ENCODE assay signal across 18 cellular contexts in the genomic region with DNA sequence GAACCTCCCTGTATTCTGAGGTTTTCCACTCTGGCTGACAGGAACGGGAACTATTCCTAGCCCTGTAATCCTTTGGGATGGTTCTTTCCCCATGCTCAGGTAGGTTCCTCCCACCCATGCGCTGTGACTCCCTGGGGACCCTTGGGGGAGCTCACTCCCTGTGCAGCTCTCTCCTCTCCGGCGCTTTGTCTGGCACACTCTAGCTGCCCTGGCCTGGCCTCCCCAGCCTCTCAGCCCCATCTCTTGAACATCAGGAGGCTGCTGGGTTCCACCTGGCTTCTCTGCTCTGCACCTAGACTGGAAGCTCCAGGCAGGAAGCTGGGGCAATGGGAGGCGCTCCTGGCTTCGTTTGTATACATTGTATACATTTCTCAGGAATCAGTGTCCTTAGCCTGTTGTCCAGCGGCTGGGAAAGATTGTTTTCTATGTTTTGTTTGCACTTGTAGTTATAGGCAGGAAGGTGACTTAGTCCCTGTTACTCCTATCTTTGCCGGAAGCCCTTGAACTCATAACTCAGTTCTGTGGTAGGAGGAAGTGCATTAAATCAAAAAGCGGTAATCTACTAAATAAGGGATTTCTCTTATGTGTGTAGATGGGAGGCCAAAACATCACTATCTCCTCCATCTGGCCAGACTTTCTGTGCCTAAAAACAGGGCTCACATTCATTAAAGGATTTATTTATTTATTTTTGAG. TPM values are rescaled to one million over a fixed set of nuclear protein-coding genes. Genes with fewer than 3 reads are reported as not detected.
DNase-seq lines count a peak whose midpoint lies in the region; ATAC-seq and TF ChIP-seq lines count a peak whose summit lies in the region.
"Had no signal": no experiment of that assay in that cellular context is flagged by ENCODE, and none has a peak within 500 bp of the region (broad histone marks: within the 10 kb centered on the region; RNA-seq: fewer than 3 reads in every experiment).

No MANE protein-coding gene starts in this region.

- no peaks in the 10 kb centered on the region for H3K27me3 Mint-ChIP-seq in CD4-positive, CD25-positive, alpha-beta regulatory T cell
- H3K27me3 Mint-ChIP-seq in GM23338 (ENCODE audit: insufficient read depth, low read depth, poor library complexity) = peaks cover 7% of the 10 kb centered on the region
- H3K27me3 Mint-ChIP-seq: B cell had no signal

- H3K27me3 ChIP-seq in CD4-positive, CD25-positive, alpha-beta regulatory T cell (ENCODE audit: control insufficient read depth, insufficient read depth, low read length) = no peaks in the 10 kb centered on the region
- no peaks in the 10 kb centered on the region for H3K27me3 ChIP-seq in GM23338 (ENCODE audit: insufficient read depth)
- no peaks in the 10 kb centered on the region for H3K27me3 ChIP-seq in mesenchymal stem cell (ENCODE audit: control insufficient read depth in 1 of 2, insufficient read depth in 1 of 2, low read length in 2 of 2)
- no peaks in the 10 kb centered on the region for H3K27me3 ChIP-seq in BE2C
- H3K27me3 ChIP-seq: breast epithelium, pancreas, SJSA1 had no signal

- WGBS in mesenchymal stem cell = 80% methylated on average over 7 of the region's 9 CpGs

- H3K36me3 ChIP-seq in CD4-positive, CD25-positive, alpha-beta regulatory T cell (ENCODE audit: control insufficient read depth, insufficient read depth, low read length) = peaks cover 8% of the 10 kb centered on the region
- H3K36me3 ChIP-seq in GM23338 (ENCODE audit: insufficient read depth) = no peaks in the 10 kb centered on the region; the same call in 1 of the 2 replicates
- peaks cover 0 to 6% of the 10 kb centered on the region in 2 experiments for H3K36me3 ChIP-seq in mesenchymal stem cell (ENCODE audit: control insufficient read depth in 1 of 2, insufficient read depth in 2 of 2, low read depth in 1 of 2, low read length in 2 of 2)
- peaks cover 12% of the 10 kb centered on the region for H3K36me3 ChIP-seq in BE2C
- H3K36me3 ChIP-seq: breast epithelium, pancreas had no signal

- ATAC-seq in CD4-positive, CD25-positive, alpha-beta regulatory T cell (ENCODE audit: low read depth in 2 of 2) = peak; percentile 45 to 57
- no peak for ATAC-seq in GM23338
- no peak for ATAC-seq in activated naive CD4-positive, alpha-beta T cell treated with anti-CD3 and anti-CD28 coated beads, Interleukin-2, amount 50 U/mL, for 72 hours
- no peak for ATAC-seq in GM21515 (IDR thresholded peaks at IDR 0.05; ENCODE audit: unreplicated experiment)
- ATAC-seq: left cardiac atrium, pancreas had no signal

- H2BK12ac ChIP-seq in mesenchymal stem cell (ENCODE audit: low read length in 2 of 2) = no peak overlapping the region

- H3K27ac ChIP-seq in CD4-positive, CD25-positive, alpha-beta regulatory T cell (ENCODE audit: insufficient read depth, low read length, poor library complexity, severe bottlenecking) = no peak overlapping the region
- H3K27ac ChIP-seq in GM23338 (ENCODE audit: low read depth) (peak overlapping the region; percentile 26; the same call in 1 of the 2 replicates), mesenchymal stem cell (ENCODE audit: low read length, poor library complexity, severe bottlenecking) (no peak overlapping the region)
- H3K27ac ChIP-seq: pancreas, SJSA1 had no signal

- H3K9me2 ChIP-seq in GM23338 (ENCODE audit: insufficient read depth) = no peaks in the 10 kb centered on the region

- no peak overlapping the region for H3K9ac ChIP-seq in mesenchymal stem cell (ENCODE audit: low read length)

- peaks cover 41% of the 10 kb centered on the region for H3K4me1 ChIP-seq in CD4-positive, CD25-positive, alpha-beta regulatory T cell (ENCODE audit: control insufficient read depth, insufficient read depth, low read length, poor library complexity, severe bottlenecking)
- H3K4me1 ChIP-seq in GM23338 (ENCODE audit: insufficient read depth) (no peaks in the 10 kb centered on the region; the same call in 1 of the 2 replicates), mesenchymal stem cell (ENCODE audit: control insufficient read depth, insufficient read depth, low read depth, low read length) (peaks cover 9% of the 10 kb centered on the region), BE2C (peaks cover 27% of the 10 kb centered on the region)

- no peak overlapping the region for H3K18ac ChIP-seq in mesenchymal stem cell (ENCODE audit: low read depth in 1 of 2, low read length in 2 of 2)

- H2BK5ac ChIP-seq in mesenchymal stem cell (ENCODE audit: low read depth, low read length, poor library complexity, severe bottlenecking) = no peak overlapping the region

- peak overlapping the region; percentile 80 for H4K8ac ChIP-seq in mesenchymal stem cell (ENCODE audit: low read length)

- no peak overlapping the region for H2AFZ ChIP-seq in GM23338
- H2AFZ ChIP-seq in mesenchymal stem cell (ENCODE audit: low read depth, low read length) = no peak overlapping the region

- H4K20me1 ChIP-seq in GM23338 (replicated peaks; ENCODE audit: insufficient read depth) = peaks cover 6% of the 10 kb centered on the region

- no peak overlapping the region for H3K4ac ChIP-seq in mesenchymal stem cell (ENCODE audit: low read depth in 1 of 2, low read length in 2 of 2)

- TF ChIP-seq CTCF in GM23338 (conservative IDR thresholded peaks at IDR 0.05; ENCODE audit: low read depth in 2 of 2) = no peak; a peak in 1 of 4 replicates
- TF ChIP-seq CTCF in BE2C (IDR thresholded peaks at IDR 0.05; ENCODE audit: low read depth, low read length) = no peak

- peak overlapping the region in 3 of 4 donors; percentile 24 to 61 (median 49) for H3K4me3 Mint-ChIP-seq in CD4-positive, CD25-positive, alpha-beta regulatory T cell
- no peak overlapping the region for H3K4me3 Mint-ChIP-seq in GM23338
- H3K4me3 Mint-ChIP-seq: B cell had no signal

- peak overlapping the region; percentile 18 for H3K4me3 ChIP-seq in CD4-positive, CD25-positive, alpha-beta regulatory T cell (ENCODE audit: low read depth, low read length)
- no peak overlapping the region for H3K4me3 ChIP-seq in GM23338
- H3K4me3 ChIP-seq in mesenchymal stem cell (ENCODE audit: insufficient read depth in 1 of 2, low read depth in 1 of 2, low read length in 2 of 2) = no peak overlapping the region
- no peak overlapping the region for H3K4me3 ChIP-seq in BE2C (ENCODE audit: low read depth, low read length)
- H3K4me3 ChIP-seq: breast epithelium, pancreas, SJSA1 had no signal

- H3K23ac ChIP-seq in mesenchymal stem cell (ENCODE audit: low read length in 2 of 2) = peak overlapping the region in 1 of 2 experiments; percentile 23

- no peak overlapping the region for H2AK5ac ChIP-seq in mesenchymal stem cell (ENCODE audit: low read length, severe bottlenecking)

- peaks cover 41% of the 10 kb centered on the region for H3K79me1 ChIP-seq in mesenchymal stem cell (replicated peaks; ENCODE audit: low read length, poor library complexity, severe bottlenecking)

- peaks cover 20 to 78% (median 43%) of the 10 kb centered on the region in 4 donors for H3K4me1 Mint-ChIP-seq in CD4-positive, CD25-positive, alpha-beta regulatory T cell
- H3K4me1 Mint-ChIP-seq in GM23338 = peaks cover 19% of the 10 kb centered on the region

- no peak overlapping the region for H2BK15ac ChIP-seq in mesenchymal stem cell (ENCODE audit: low read depth, poor library complexity, severe bottlenecking)

- no peak overlapping the region for H2BK120ac ChIP-seq in mesenchymal stem cell (ENCODE audit: low read depth, low read length)

- H3K36me3 Mint-ChIP-seq in CD4-positive, CD25-positive, alpha-beta regulatory T cell = peaks cover 14% of the 10 kb centered on the region
- H3K36me3 Mint-ChIP-seq in GM23338 (ENCODE audit: low read depth) = peaks cover 6% of the 10 kb centered on the region; the same call in 2 of the 3 replicates
- peaks cover 0 to 6% of the 10 kb centered on the region in 2 donors for H3K36me3 Mint-ChIP-seq in activated naive CD4-positive, alpha-beta T cell treated with anti-CD3 and anti-CD28 coated beads, Interleukin-2, amount 50 U/mL, for 72 hours

- peaks cover 55% of the 10 kb centered on the region for H3K79me2 ChIP-seq in GM23338 (replicated peaks; ENCODE audit: insufficient read depth)

- no peaks in the 10 kb centered on the region for H3K9me3 Mint-ChIP-seq in CD4-positive, CD25-positive, alpha-beta regulatory T cell
- H3K9me3 Mint-ChIP-seq in GM23338 = no peaks in the 10 kb centered on the region
- H3K9me3 Mint-ChIP-seq in activated naive CD4-positive, alpha-beta T cell treated with anti-CD3 and anti-CD28 coated beads, Interleukin-2, amount 50 U/mL, for 72 hours = no peaks in the 10 kb centered on the region

- DNase-seq in CD4-positive, CD25-positive, alpha-beta regulatory T cell = peak in 1 of 3 donors; percentile 38
- DNase-seq in GM23338 (ENCODE audit: low spot score) (no peak), mesenchymal stem cell (no peak), BE2C (no peak), A172 (ENCODE audit: low spot score) (no peak)
- DNase-seq in activated naive CD4-positive, alpha-beta T cell treated with anti-CD3 and anti-CD28 coated beads, Interleukin-2, amount 50 U/mL, for 72 hours (ENCODE audit: low spot score in 2 of 2) = no peak
- DNase-seq in stimulated activated CD4-positive, alpha-beta T cell treated with anti-CD3 and anti-CD28 coated beads, Interleukin-4, amount 100 ng/mL, for 1 hour = no peak
- DNase-seq: DMS53; left cardiac atrium; NCI-H510A; pancreas; stimulated activated CD4-positive, alpha-beta T cell treated with anti-CD3 and anti-CD28 coated beads, Interleukin-4, amount 100 ng/mL, for 24 hours; stimulated activated CD8-positive, alpha-beta memory T cell treated with anti-CD3 and anti-CD28 coated beads, Interleukin-4, amount 100 ng/mL, for 48 hours; T1000 had no signal

- peak overlapping the region; percentile 48 for H4K91ac ChIP-seq in mesenchymal stem cell (ENCODE audit: low read length)

- peak overlapping the region in 2 of 3 donors; percentile 49 to 83 for H3K27ac Mint-ChIP-seq in CD4-positive, CD25-positive, alpha-beta regulatory T cell
- H3K27ac Mint-ChIP-seq in GM23338 = no peak overlapping the region
- H3K27ac Mint-ChIP-seq in activated naive CD4-positive, alpha-beta T cell treated with anti-CD3 and anti-CD28 coated beads, Interleukin-2, amount 50 U/mL, for 72 hours = peak overlapping the region; percentile 46 to 86
- H3K27ac Mint-ChIP-seq: B cell had no signal

- no peaks in the 10 kb centered on the region for H3K9me3 ChIP-seq in CD4-positive, CD25-positive, alpha-beta regulatory T cell (ENCODE audit: control insufficient read depth in 2 of 2, low read length in 2 of 2)
- H3K9me3 ChIP-seq in mesenchymal stem cell (ENCODE audit: control insufficient read depth, low read length) = no peaks in the 10 kb centered on the region
- H3K9me3 ChIP-seq in BE2C = no peaks in the 10 kb centered on the region
- H3K9me3 ChIP-seq: breast epithelium, pancreas, SJSA1 had no signal

- no peak overlapping the region for H3K14ac ChIP-seq in mesenchymal stem cell (ENCODE audit: low read length in 2 of 2)

- H3K4me2 ChIP-seq in GM23338 = no peak overlapping the region
- no peak overlapping the region for H3K4me2 ChIP-seq in mesenchymal stem cell (ENCODE audit: low read length, poor library complexity, severe bottlenecking)

- H3F3A ChIP-seq in GM23338 (replicated peaks; ENCODE audit: low read depth) = peaks cover 5% of the 10 kb centered on the region; the same call in 1 of the 2 replicates

RNA-seq across cellular contexts. Expression of a gene that starts 20.4 kb away (rescaled TPM):
- 13.8 TPM for total RNA-seq in CD4-positive, CD25-positive, alpha-beta regulatory T cell
- 10 to 100 TPM; 11.3 to 12.0 (median 11.7) TPM for polyA plus RNA-seq in CD4-positive, CD25-positive, alpha-beta regulatory T cell
- total RNA-seq in GM23338 (2014; rRNA removed; shearing (Covaris generic)) = 21.2 and 27.0 TPM in 2 replicates
- 6.1 and 7.1 TPM in 2 replicates for polyA plus RNA-seq in GM23338 (2016; fragmentation: Nextera tagmentation; extraction: Ambion mirVana)
- total RNA-seq in activated naive CD4-positive, alpha-beta T cell treated with anti-CD3 and anti-CD28 coated beads, Interleukin-2, amount 50 U/mL, for 72 hours = 10 to 100 TPM; 10.9 to 19.0 TPM
- polyA plus RNA-seq in mesenchymal stem cell (2013, experiment 1 of 2) = 6.8 TPM
- polyA plus RNA-seq in mesenchymal stem cell (2013, experiment 2 of 2) = 6.4 TPM
- polyA plus RNA-seq in BE2C (2012; ENCODE audit: insufficient read depth, insufficient read length, low read depth) = 23.7 TPM
- 27.8 and 32.7 TPM in 2 replicates for total RNA-seq in A172 (2014; rRNA removed; shearing (Covaris generic))

RNA-seq across cellular contexts. Expression of a gene that starts 21.3 kb away (rescaled TPM):
- 16.8 TPM for total RNA-seq in CD4-positive, CD25-positive, alpha-beta regulatory T cell
- 10 to 100 TPM in 3 of 4 donors, 1 to 10 TPM in 1; 7.8 to 14.7 (median 12.3) TPM for polyA plus RNA-seq in CD4-positive, CD25-positive, alpha-beta regulatory T cell
- total RNA-seq in GM23338 (2014; rRNA removed; shearing (Covaris generic)) = 5.5 and 6.7 TPM in 2 replicates
- 4.0 and 4.9 TPM in 2 replicates for polyA plus RNA-seq in GM23338 (2016; fragmentation: Nextera tagmentation; extraction: Ambion mirVana)
- total RNA-seq in activated naive CD4-positive, alpha-beta T cell treated with anti-CD3 and anti-CD28 coated beads, Interleukin-2, amount 50 U/mL, for 72 hours = 10 to 100 TPM in 1 of 2 donors, 1 to 10 TPM in 1; 9.8 to 12.7 TPM
- polyA plus RNA-seq in mesenchymal stem cell (2013, experiment 1 of 2) = 6.5 TPM
- polyA plus RNA-seq in mesenchymal stem cell (2013, experiment 2 of 2) = 6.1 TPM
- polyA plus RNA-seq in BE2C (2012; ENCODE audit: insufficient read depth, insufficient read length, low read depth) = 10.3 TPM
- 14.1 and 15.7 TPM in 2 replicates for total RNA-seq in A172 (2014; rRNA removed; shearing (Covaris generic))

RNA-seq across cellular contexts. Expression of a gene that starts 39.1 kb away (rescaled TPM):
- 48.6 TPM for total RNA-seq in CD4-positive, CD25-positive, alpha-beta regulatory T cell
- 10 to 100 TPM; 33.8 to 39.1 (median 37.6) TPM for polyA plus RNA-seq in CD4-positive, CD25-positive, alpha-beta regulatory T cell
- total RNA-seq in GM23338 (2014; rRNA removed; shearing (Covaris generic)) = 108 and 124 TPM in 2 replicates
- 56.3 and 59.7 TPM in 2 replicates for polyA plus RNA-seq in GM23338 (2016; fragmentation: Nextera tagmentation; extraction: Ambion mirVana)
- 10 to 100 TPM in 1 of 2 donors, 1 to 10 TPM in 1; 6.6 to 50.6 TPM for total RNA-seq in activated naive CD4-positive, alpha-beta T cell treated with anti-CD3 and anti-CD28 coated beads, Interleukin-2, amount 50 U/mL, for 72 hours
- 31.2 TPM for polyA plus RNA-seq in mesenchymal stem cell (2013, experiment 1 of 2)
- 28.6 TPM for polyA plus RNA-seq in mesenchymal stem cell (2013, experiment 2 of 2)
- polyA plus RNA-seq in BE2C (2012; ENCODE audit: insufficient read depth, insufficient read length, low read depth) = 511 TPM
- 84.2 and 87.7 TPM in 2 replicates for total RNA-seq in A172 (2014; rRNA removed; shearing (Covaris generic))

Comparison
In these comparisons a context has a peak if more than half of its experiments do, and no peak if none do; other contexts are left out.
1. ATAC-seq: peak in CD4-positive, CD25-positive, alpha-beta regulatory T cell (2 of 2); none in GM23338 (single experiment), activated naive CD4-positive, alpha-beta T cell treated with anti-CD3 and anti-CD28 coated beads, Interleukin-2, amount 50 U/mL, for 72 hours (0 of 2) and GM21515 (single experiment).